8 cellular contexts compared by ENCODE assay signal in genomic region chr21:39386899-39387298, GRCh38. TPM values are rescaled to one million over a fixed set of nuclear protein-coding genes. Genes with fewer than 3 reads are reported as not detected.
DNase-seq lines count a peak whose midpoint lies in the region; ATAC-seq, FAIRE-seq and TF ChIP-seq lines count a peak whose summit lies in the region.

No MANE protein-coding gene starts in this region.

- H3K4me1 Mint-ChIP-seq in IgD-negative memory B cell (peaks cover 8 to 25% (median 16%) of the 10 kb centered on the region in 3 donors), nephron (peaks cover 35% of the 10 kb centered on the region)

- H3K27me3 ChIP-seq in BLaER1 (no peaks in the 10 kb centered on the region), K562 (ENCODE audit: control insufficient read depth in 2 of 2, insufficient read depth in 2 of 2, low read length in 2 of 2) (no peaks in the 10 kb centered on the region)

- no peak for FAIRE-seq in K562 (lab: Jason Lieb, UNC)

- H3K4me1 ChIP-seq in BLaER1: peaks cover 28% of the 10 kb centered on the region
- peaks cover 13 to 34% of the 10 kb centered on the region in 2 experiments for H3K4me1 ChIP-seq in K562 (replicated peaks in 1 of 2; ENCODE audit: control insufficient read depth in 2 of 2, insufficient read depth in 2 of 2, low read length in 2 of 2)

- TF ChIP-seq RAD21 in K562 (CRISPR knock-in tag; conservative IDR thresholded peaks at IDR 0.05 in 1 of 2, IDR thresholded peaks at IDR 0.05 in 1 of 2): no peak

- TF ChIP-seq EP300 in K562 (IDR thresholded peaks at IDR 0.05; ENCODE audit: low read length): no peak

- H3K9me3 ChIP-seq in BLaER1: no peaks in the 10 kb centered on the region
- no peaks in the 10 kb centered on the region for H3K9me3 ChIP-seq in K562 (replicated peaks; ENCODE audit: control insufficient read depth, insufficient read depth, low read depth, low read length)

- H3K9ac ChIP-seq in BLaER1 (no peak overlapping the region), K562 (ENCODE audit: insufficient read depth in 1 of 2, low read depth in 2 of 2, low read length in 2 of 2) (peak overlapping the region; percentile 4 to 75; a peak in 3 of 4 replicates)

- H3K79me2 ChIP-seq in K562 (ENCODE audit: control insufficient read depth, insufficient read depth, low read length): peaks cover 41% of the 10 kb centered on the region

- H3K4me3 ChIP-seq in BLaER1 (no peak overlapping the region), K562 (no peak overlapping the region)

- WGBS in K562 (ENCODE audit: insufficient coverage, low coverage, missing lambda C conversion rate): 94% methylated on average over 11 of the region's 11 CpGs

- H3K27ac Mint-ChIP-seq in IgD-negative memory B cell (peak overlapping the region in 1 of 3 donors; percentile 93), nephron (peak overlapping the region in 2 of 3 experiments; percentile 74 to 89)

- H3K27ac ChIP-seq in BLaER1: no peak overlapping the region
- peak overlapping the region; percentile 72; the same call in 2 of the 3 replicates for H3K27ac ChIP-seq in K562 (ENCODE audit: extremely low read depth, low read depth, low read length)

- POLR2A ChIA-PET in K562 (lab: Yijun Ruan, JAX): interaction anchor here (0.8 to 1.9 kb wide), 17 partner anchors 13 to 203 kb away, joined by 3 to 15 read pairs (median 4); partner anchors contain the start of genes HMGN1 and PSMG1

- ATAC-seq in K562: no peak
- ATAC-seq in HG03442 (IDR thresholded peaks at IDR 0.05; ENCODE audit: unreplicated experiment): no peak

- TF ChIP-seq POLR2A in K562 (conservative IDR thresholded peaks at IDR 0.05): no peak

- no TSS peak for BruUV-seq in K562 (replicated peaks; lab: Mats Ljungman, UMichigan)

- intact Hi-C loops in K562 (cut with micrococcal nuclease): loop anchor here (5.0 kb wide), 1 partner anchor 205 kb away; the partner anchor contains the start of gene PSMG1

- H3K4me3 Mint-ChIP-seq in IgD-negative memory B cell (peak overlapping the region; percentile 81 to 96 (median 90)), nephron (peak overlapping the region in 2 of 3 experiments; percentile 82 to 92)

- H3K9me3 Mint-ChIP-seq in IgD-negative memory B cell (no peaks in the 10 kb centered on the region), nephron (no peaks in the 10 kb centered on the region)

- peaks cover 32% of the 10 kb centered on the region for H3K36me3 ChIP-seq in BLaER1
- H3K36me3 ChIP-seq in K562 (ENCODE audit: control insufficient read depth, insufficient read depth, low read length): peaks cover 17% of the 10 kb centered on the region

- in situ Hi-C loops in K562 (cut with MboI): loop anchor here (5.0 kb wide), 2 partner anchors 50 to 70 kb away; no protein-coding TSS in a partner anchor
- in situ Hi-C loops in GM13977 (cut with MboI; ENCODE audit: low pct_unique_long_range_greater_than_20kb, low sequenced_read_pairs, unreplicated experiment): loop anchor here (25.0 kb wide), 1 partner anchor 200 kb away; the partner anchor contains the start of gene PSMG1

- H3K36me3 Mint-ChIP-seq in IgD-negative memory B cell (peaks cover 5% of the 10 kb centered on the region), nephron (ENCODE audit: low read depth) (peaks cover 23% of the 10 kb centered on the region)

- H4K20me1 ChIP-seq in BLaER1 (peaks cover 35% of the 10 kb centered on the region), K562 (replicated peaks; ENCODE audit: control insufficient read depth, insufficient read depth, low read length) (no peaks in the 10 kb centered on the region; the same call in 1 of the 2 replicates)

- H3K4me2 ChIP-seq in BLaER1 (peak overlapping the region; percentile 98), K562 (ENCODE audit: insufficient read depth, low read length) (no peak overlapping the region)

- CTCF ChIA-PET in K562 (lab: Yijun Ruan, JAX; ENCODE audit: low intra/inter-chr PET ratio): no interaction called here

- TF ChIP-seq CTCF in K562 (IDR thresholded peaks at IDR 0.05 in 2 of 3, conservative IDR thresholded peaks at IDR 0.05 in 1 of 3; ENCODE audit: insufficient read depth in 2 of 3, low read depth in 1 of 3, low read length in 3 of 3) (no peak), nephron (IDR thresholded peaks at IDR 0.05; ENCODE audit: unreplicated experiment in 3 of 3) (no peak), GM13977 (IDR thresholded peaks at IDR 0.05; ENCODE audit: extremely low read depth, insufficient read depth, missing control alignments) (no peak)

- H3K27me3 Mint-ChIP-seq in IgD-negative memory B cell (no peaks in the 10 kb centered on the region), nephron (ENCODE audit: low read depth) (no peaks in the 10 kb centered on the region)

- peak overlapping the region; percentile 88 for H2AFZ ChIP-seq in K562 (ENCODE audit: low read depth, low read length)

- peak in 1 of 4 experiments; percentile 7 for DNase-seq in K562 (ENCODE audit: extremely low read depth in 1 of 4, low spot score in 3 of 4)
- no peak for DNase-seq in GM13977 (ENCODE audit: low spot score)
- no peak for DNase-seq in DMS79 (lab: John Stamatoyannopoulos, UW)
- no peak for DNase-seq in SHP77 (lab: John Stamatoyannopoulos, UW)

- no peaks in the 10 kb centered on the region for H3K9me1 ChIP-seq in K562 (ENCODE audit: control insufficient read depth, insufficient read depth, low read length)

TF ChIP-seq in K562, 482 proteins besides CTCF, POLR2A, EP300 and RAD21 (continues in another document):
- TF ChIP-seq BCOR (IDR thresholded peaks at IDR 0.05): peak; percentile 91
- TF ChIP-seq, protein P1, sequence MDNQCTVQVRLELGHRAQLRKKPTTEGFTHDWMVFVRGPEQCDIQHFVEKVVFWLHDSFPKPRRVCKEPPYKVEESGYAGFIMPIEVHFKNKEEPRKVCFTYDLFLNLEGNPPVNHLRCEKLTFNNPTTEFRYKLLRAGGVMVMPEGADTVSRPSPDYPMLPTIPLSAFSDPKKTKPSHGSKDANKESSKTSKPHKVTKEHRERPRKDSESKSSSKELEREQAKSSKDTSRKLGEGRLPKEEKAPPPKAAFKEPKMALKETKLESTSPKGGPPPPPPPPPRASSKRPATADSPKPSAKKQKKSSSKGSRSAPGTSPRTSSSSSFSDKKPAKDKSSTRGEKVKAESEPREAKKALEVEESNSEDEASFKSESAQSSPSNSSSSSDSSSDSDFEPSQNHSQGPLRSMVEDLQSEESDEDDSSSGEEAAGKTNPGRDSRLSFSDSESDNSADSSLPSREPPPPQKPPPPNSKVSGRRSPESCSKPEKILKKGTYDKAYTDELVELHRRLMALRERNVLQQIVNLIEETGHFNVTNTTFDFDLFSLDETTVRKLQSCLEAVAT (IDR thresholded peaks at IDR 0.05): peak in 1 of 2 experiments; percentile 68; a peak in 1 of 4 replicates
- peak; percentile 32 to 40; a peak in 2 of 4 replicates for TF ChIP-seq KDM1A (IDR thresholded peaks at IDR 0.05)
- TF ChIP-seq HDAC2 (IDR thresholded peaks at IDR 0.05): peak; percentile 36; the same call in 1 of the 2 replicates
- TF ChIP-seq CBX1 (IDR thresholded peaks at IDR 0.05; ENCODE audit: low read depth): 0 out of 2 replicates have a peak, but pooled peaks have one; percentile 15

RNA-seq across cellular contexts. Expression of gene HMGN1, which starts 38.0 kb away (rescaled TPM):
- 283 TPM for polyA plus RNA-seq in IgD-negative memory B cell
- 108 and 251 TPM in 2 replicates for total RNA-seq in K562 (2011; cell fraction: chromatin; rRNA removed; ENCODE audit: low replicate concordance)
- total RNA-seq in K562 (2011; cell fraction: nucleolus; rRNA removed): 84.9 and 94.7 TPM in 2 replicates
- 175 and 253 TPM in 2 replicates for total RNA-seq in K562 (2011; cell fraction: nucleoplasm; rRNA removed)
- total RNA-seq in K562 (2014; rRNA removed): 440 and 497 TPM in 2 replicates
- 567 and 664 TPM in 2 replicates for total RNA-seq in K562 (2014; rRNA removed; fragmentation: Illumina TruSeq; extraction: Trizol)
- total RNA-seq in K562 (2015; rRNA removed; fragmentation: Illumina TruSeq; extraction: Trizol): 577 and 626 TPM in 2 replicates
- total RNA-seq in K562 (2021): 524 and 567 TPM in 2 replicates
- polyA plus RNA-seq in K562 (2011; rRNA removed): 329 and 455 TPM in 2 replicates
- polyA plus RNA-seq in K562 (2011; cell fraction: cytosol; rRNA removed): 77.8 and 235 TPM in 2 replicates
- 298 and 403 TPM in 2 replicates for polyA plus RNA-seq in K562 (2011; cell fraction: nucleus; rRNA removed)
- 541 and 564 TPM in 2 replicates for polyA plus RNA-seq in K562 (2012)
- polyA plus RNA-seq in K562 (2014; fragmentation: Illumina TruSeq; extraction: Trizol): 478 and 498 TPM in 2 replicates
- polyA plus RNA-seq in K562 (2014; fragmentation: Nextera tagmentation; extraction: Ambion mirVana): 100 to 1,000 TPM; 124 to 158 TPM
- 539 and 577 TPM in 2 replicates for polyA plus RNA-seq in K562 (2014; rRNA removed)
- polyA minus RNA-seq in K562 (2011; rRNA and poly(A)+ RNA removed): 224 and 259 TPM in 2 replicates
- polyA minus RNA-seq in K562 (2011; cell fraction: cytosol; rRNA and poly(A)+ RNA removed): 123 and 142 TPM in 2 replicates
- polyA minus RNA-seq in K562 (2011; cell fraction: nucleus; rRNA and poly(A)+ RNA removed): 91.1 and 169 TPM in 2 replicates

RNA-seq across cellular contexts. Expression of gene LCA5L, which starts 58.7 kb away (rescaled TPM):
- not detected for polyA plus RNA-seq in IgD-negative memory B cell
- total RNA-seq in K562 (2011; cell fraction: chromatin; rRNA removed; ENCODE audit: low replicate concordance): 2.8 and 6.5 TPM in 2 replicates
- 1.8 and 2.1 TPM in 2 replicates for total RNA-seq in K562 (2011; cell fraction: nucleolus; rRNA removed)
- 4.2 and 10.1 TPM in 2 replicates for total RNA-seq in K562 (2011; cell fraction: nucleoplasm; rRNA removed)
- 1.8 and 3.1 TPM in 2 replicates for total RNA-seq in K562 (2014; rRNA removed)
- total RNA-seq in K562 (2014; rRNA removed; fragmentation: Illumina TruSeq; extraction: Trizol): 3.0 and 3.7 TPM in 2 replicates
- 3.8 and 3.9 TPM in 2 replicates for total RNA-seq in K562 (2015; rRNA removed; fragmentation: Illumina TruSeq; extraction: Trizol)
- total RNA-seq in K562 (2021): 2.7 and 2.9 TPM in 2 replicates
- polyA plus RNA-seq in K562 (2011; rRNA removed): 2.9 and 3.9 TPM in 2 replicates
- polyA plus RNA-seq in K562 (2011; cell fraction: cytosol; rRNA removed): 0.69 and 0.96 TPM in 2 replicates
- polyA plus RNA-seq in K562 (2011; cell fraction: nucleus; rRNA removed): 2.0 and 2.4 TPM in 2 replicates
- polyA plus RNA-seq in K562 (2012): 3.5 and 4.7 TPM in 2 replicates
- 3.7 and 4.9 TPM in 2 replicates for polyA plus RNA-seq in K562 (2014; fragmentation: Illumina TruSeq; extraction: Trizol)
- polyA plus RNA-seq in K562 (2014; fragmentation: Nextera tagmentation; extraction: Ambion mirVana): 1 to 10 TPM; 4.2 to 4.9 TPM
- polyA plus RNA-seq in K562 (2014; rRNA removed): 3.0 and 3.4 TPM in 2 replicates
- polyA minus RNA-seq in K562 (2011; rRNA and poly(A)+ RNA removed): 1.8 TPM in 2 replicates
- polyA minus RNA-seq in K562 (2011; cell fraction: cytosol; rRNA and poly(A)+ RNA removed): 1.5 and 1.7 TPM in 2 replicates
- polyA minus RNA-seq in K562 (2011; cell fraction: nucleus; rRNA and poly(A)+ RNA removed): 1.2 and 2.2 TPM in 2 replicates
